Comparison of ENCODE assay signal across 9 cellular contexts in genomic region chr2:30149513-30149912, GRCh38. TPM values are rescaled to one million over a fixed set of nuclear protein-coding genes. Genes with fewer than 3 reads are reported as not detected.
DNase-seq lines count a peak whose midpoint lies in the region; ATAC-seq, FAIRE-seq and TF ChIP-seq lines count a peak whose summit lies in the region.
"Had no signal": no experiment of that assay in that cellular context is flagged by ENCODE, and none has a peak within 500 bp of the region (broad histone marks: within the 10 kb centered on the region; RNA-seq: fewer than 3 reads in every experiment).

No MANE protein-coding gene starts in this region.

- peak overlapping the region; percentile 45 for H3K4me3 Mint-ChIP-seq in activated T-cell treated with anti-CD3 and anti-CD28 coated beads, Interleukin-2, amount 50 U/mL, for 4 hours

- H3K4me1 Mint-ChIP-seq in activated T-cell treated with anti-CD3 and anti-CD28 coated beads, Interleukin-2, amount 50 U/mL, for 4 hours (ENCODE audit: low read depth): peaks cover 68% of the 10 kb centered on the region

- H3K4me1 ChIP-seq in A549: peaks cover 36% of the 10 kb centered on the region
- H3K4me1 ChIP-seq in GM23248 (ENCODE audit: insufficient read depth): peaks cover 33% of the 10 kb centered on the region
- peaks cover 12 to 26% of the 10 kb centered on the region in 2 donors for H3K4me1 ChIP-seq in kidney (ENCODE audit: control insufficient read depth in 1 of 2, insufficient read depth in 1 of 2, low read depth in 1 of 2, low read length in 2 of 2)

- H3F3A ChIP-seq in GM23248 (ENCODE audit: insufficient read depth): 0 out of 2 replicates have a peak, but pooled peaks cover 16% of the 10 kb centered on the region

- no peaks in the 10 kb centered on the region for H3K9me3 Mint-ChIP-seq in activated T-cell treated with anti-CD3 and anti-CD28 coated beads, Interleukin-2, amount 50 U/mL, for 4 hours

- H3K36me3 Mint-ChIP-seq in activated T-cell treated with anti-CD3 and anti-CD28 coated beads, Interleukin-2, amount 50 U/mL, for 4 hours (ENCODE audit: insufficient read depth): peaks cover 29% of the 10 kb centered on the region

- intact Hi-C loops in kidney (cut with DNase I): no loop called here
- intact Hi-C loops in dorsolateral prefrontal cortex (cut with DNase I): loop anchor here in 1 of 2 donors (10.0 kb wide), 1 partner anchor 1085 kb away; the partner anchor contains the start of gene EHD3

- in situ Hi-C loops in GM23248 (cut with MboI): no loop called here

- WGBS in A549 (ENCODE audit: missing lambda C conversion rate): 43% methylated on average over 6 of the region's 6 CpGs
- 37 to 40% methylated on average over 6 of the region's 6 CpGs for WGBS in GM23248 (ENCODE audit: low coverage in 1 of 2, low lambda C conversion rate in 2 of 2, missing lambda C conversion rate in 2 of 2), 2 experiments

- ATAC-seq in A549 (no peak), HG02840 (IDR thresholded peaks at IDR 0.05; ENCODE audit: low FRiP score, unreplicated experiment) (no peak)
- no peak for ATAC-seq in activated T-cell treated with anti-CD3 and anti-CD28 coated beads, Interleukin-2, amount 50 U/mL, for 4 hours

- H3K36me3 ChIP-seq in GM23248 (ENCODE audit: low read depth) (peaks cover 13% of the 10 kb centered on the region; the same call in 1 of the 2 replicates), kidney (ENCODE audit: control insufficient read depth in 1 of 2, insufficient read depth in 2 of 2, low read length in 2 of 2) (no peaks in the 10 kb centered on the region)

- H3K27me3 ChIP-seq in GM23248 (replicated peaks; ENCODE audit: insufficient read depth) (no peaks in the 10 kb centered on the region), dorsolateral prefrontal cortex (no peaks in the 10 kb centered on the region)

- TF ChIP-seq EP300 in A549 (IDR thresholded peaks at IDR 0.05): no peak

- peaks cover 71% of the 10 kb centered on the region for H3K79me2 ChIP-seq in GM23248 (ENCODE audit: insufficient read depth)

- H3K9me3 ChIP-seq in A549: no peaks in the 10 kb centered on the region
- H3K9me3 ChIP-seq in GM23248 (ENCODE audit: low read depth): no peaks in the 10 kb centered on the region
- no peaks in the 10 kb centered on the region for H3K9me3 ChIP-seq in kidney (ENCODE audit: control insufficient read depth in 1 of 2, low read length in 2 of 2)

- TF ChIP-seq POLR2A in A549 (IDR thresholded peaks at IDR 0.05; ENCODE audit: low read length): no peak

- TF ChIP-seq RAD21 in A549 (conservative IDR thresholded peaks at IDR 0.05 in 1 of 2, IDR thresholded peaks at IDR 0.05 in 1 of 2): no peak

- H3K9me2 ChIP-seq in GM23248 (ENCODE audit: insufficient read depth): no peaks in the 10 kb centered on the region

- CTCF ChIA-PET in A549 (lab: Yijun Ruan, JAX): interaction anchor here (1.6 to 13.4 kb wide), 5 partner anchors 8 to 557 kb away, joined by 3 to 149 read pairs (median 6); no protein-coding TSS in a partner anchor

- POLR2A ChIA-PET in A549 (lab: Yijun Ruan, JAX): no interaction called here

- no peak for TF ChIP-seq CTCF in A549 (IDR thresholded peaks at IDR 0.05)
- no peak for TF ChIP-seq CTCF in kidney (IDR thresholded peaks at IDR 0.05; ENCODE audit: borderline replicate concordance, extremely low read depth, insufficient read depth)
- no peak for TF ChIP-seq CTCF in dorsolateral prefrontal cortex (IDR thresholded peaks at IDR 0.05 in 54 of 56, conservative IDR thresholded peaks at IDR 0.05 in 2 of 56; ENCODE audit: low read depth in 1 of 56, partially characterized antibody in 56 of 56)

- DNase-seq in A549 (ENCODE audit: low read depth in 1 of 2, low spot score in 1 of 2) (no peak), GM23248 (peak; percentile 27), kidney (no peak), NCI-H2171 treated with DMSO at 0.1 percent for 48 hours (lab: John Stamatoyannopoulos, UW) (no peak), dorsolateral prefrontal cortex (no peak), cerebellum (ENCODE audit: low spot score) (no peak)
- no peak for DNase-seq in activated T-cell treated with anti-CD3 and anti-CD28 coated beads, Interleukin-2, amount 50 U/mL, for 4 hours
- DNase-seq: DMS 273 treated with DMSO at 0.1 percent for 48 hours had no signal

- no peaks in the 10 kb centered on the region for H3K27me3 Mint-ChIP-seq in activated T-cell treated with anti-CD3 and anti-CD28 coated beads, Interleukin-2, amount 50 U/mL, for 4 hours (ENCODE audit: low read depth)

- H3K4me3 ChIP-seq in A549 (no peak overlapping the region), GM23248 (peak overlapping the region; percentile 15), kidney (ENCODE audit: low read length in 2 of 2) (peak overlapping the region; percentile 23 to 30), dorsolateral prefrontal cortex (peak overlapping the region in 5 of 59 donors; percentile 16 to 97 (median 96))

- H3K27ac ChIP-seq in A549 (no peak overlapping the region), GM23248 (0 out of 2 replicates have a peak overlapping the region, but pooled peaks have one; percentile 2), kidney (ENCODE audit: low read depth in 2 of 2, low read length in 2 of 2) (peak overlapping the region; percentile 38 to 78), dorsolateral prefrontal cortex (no peak overlapping the region)

- no peak overlapping the region for H3K9ac ChIP-seq in GM23248
- no peak overlapping the region for H3K9ac ChIP-seq in kidney (ENCODE audit: low read length in 2 of 2)

- FAIRE-seq in A549 (lab: Jason Lieb, UNC): no peak
- FAIRE-seq in kidney (lab: Jason Lieb, UNC): no peak

- peak overlapping the region; percentile 86 for H3K4me2 ChIP-seq in A549
- H3K4me2 ChIP-seq in GM23248 (ENCODE audit: unreplicated experiment): peak overlapping the region; percentile 90

- H2AFZ ChIP-seq in GM23248: no peak overlapping the region

- no peaks in the 10 kb centered on the region; the same call in 1 of the 2 replicates for H4K20me1 ChIP-seq in GM23248 (ENCODE audit: insufficient read depth)

TF ChIP-seq in A549, 52 proteins besides CTCF, POLR2A, EP300 and RAD21:
- TF ChIP-seq CEBPB (IDR thresholded peaks at IDR 0.05) (peak; percentile 72 to 88; a peak in 3 of 4 replicates), KDM1A (IDR thresholded peaks at IDR 0.05; ENCODE audit: low read depth) (no peak), KDM5A (IDR thresholded peaks at IDR 0.05) (no peak), FOSB (CRISPR knock-in tag; IDR thresholded peaks at IDR 0.05) (no peak), ZC3H11A (IDR thresholded peaks at IDR 0.05) (no peak)
TF ChIP-seq in A549: peak in this region for 1.

RNA-seq across cellular contexts. Expression of gene YPEL5, which starts 2.7 kb away (rescaled TPM):
- polyA plus RNA-seq in A549 (2011; rRNA removed): 89.6 and 93.4 TPM in 2 replicates
- polyA plus RNA-seq in A549 (2012; cell fraction: cytosol; rRNA removed): 17.9 and 26.9 TPM in 2 replicates
- 11.0 and 21.1 TPM in 2 replicates for polyA plus RNA-seq in A549 (2012; cell fraction: nucleus; rRNA removed)
- polyA plus RNA-seq in A549 (2017; fragmentation: RNase III; extraction: RNeasy Plus Mini Kit Qiagen cat#74134 plus additional on column Dnase treatment): 37.6 to 50.3 TPM (median 45.6 TPM) in 3 replicates
- 57.5 and 69.1 TPM in 2 replicates for polyA minus RNA-seq in A549 (2011; rRNA and poly(A)+ RNA removed)
- 93.6 and 101 TPM in 2 replicates for total RNA-seq in GM23248 (2014; rRNA removed; shearing (Covaris generic))
- 128 and 129 TPM in 2 replicates for polyA plus RNA-seq in GM23248 (2016; fragmentation: Nextera tagmentation; extraction: Ambion mirVana)
- total RNA-seq in activated T-cell treated with anti-CD3 and anti-CD28 coated beads, Interleukin-2, amount 50 U/mL, for 4 hours: 10 to 100 TPM; 13.7 to 20.6 (median 15.4) TPM
- total RNA-seq in kidney: 109 TPM
- polyA plus RNA-seq in kidney (ENCODE audit: insufficient read depth, low read depth, low replicate concordance): 102 TPM
- 100 to 1,000 TPM in 111 of 120 experiments, 10 to 100 TPM in 9; 79.6 to 221 (median 158) TPM for total RNA-seq in dorsolateral prefrontal cortex
- 70.1 TPM for total RNA-seq in cerebellum

Comparison
In these comparisons a context has a peak if more than half of its experiments do, and no peak if none do; other contexts are left out.
1. H3K27ac ChIP-seq: peak in GM23248 (single experiment) and kidney (2 of 2); none in A549 (0 of 2) and dorsolateral prefrontal cortex (0 of 59).